ENCODE assay signal across 1 cellular context in genomic region chr3:149280950-149281349, GRCh38.
TF ChIP-seq lines count a peak whose summit lies in the region.

No MANE protein-coding gene starts in this region.

TF ChIP-seq in H1, 55 proteins besides CTCF, POLR2A, EP300 and RAD21:
- TF ChIP-seq RXRA (IDR thresholded peaks at IDR 0.05; ENCODE audit: insufficient read depth, low read depth, low read length): no peak
- TF ChIP-seq BRCA1 (IDR thresholded peaks at IDR 0.05; ENCODE audit: low read depth, low read length): no peak
- TF ChIP-seq BCL11A (IDR thresholded peaks at IDR 0.05; ENCODE audit: low read depth in 2 of 2, low read length in 2 of 2): no peak
- TF ChIP-seq, protein P1, sequence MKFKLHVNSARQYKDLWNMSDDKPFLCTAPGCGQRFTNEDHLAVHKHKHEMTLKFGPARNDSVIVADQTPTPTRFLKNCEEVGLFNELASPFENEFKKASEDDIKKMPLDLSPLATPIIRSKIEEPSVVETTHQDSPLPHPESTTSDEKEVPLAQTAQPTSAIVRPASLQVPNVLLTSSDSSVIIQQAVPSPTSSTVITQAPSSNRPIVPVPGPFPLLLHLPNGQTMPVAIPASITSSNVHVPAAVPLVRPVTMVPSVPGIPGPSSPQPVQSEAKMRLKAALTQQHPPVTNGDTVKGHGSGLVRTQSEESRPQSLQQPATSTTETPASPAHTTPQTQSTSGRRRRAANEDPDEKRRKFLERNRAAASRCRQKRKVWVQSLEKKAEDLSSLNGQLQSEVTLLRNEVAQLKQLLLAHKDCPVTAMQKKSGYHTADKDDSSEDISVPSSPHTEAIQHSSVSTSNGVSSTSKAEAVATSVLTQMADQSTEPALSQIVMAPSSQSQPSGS (IDR thresholded peaks at IDR 0.05; ENCODE audit: low read length): no peak
